ENCODE assay signal across 1 cellular context in the genomic region with DNA sequence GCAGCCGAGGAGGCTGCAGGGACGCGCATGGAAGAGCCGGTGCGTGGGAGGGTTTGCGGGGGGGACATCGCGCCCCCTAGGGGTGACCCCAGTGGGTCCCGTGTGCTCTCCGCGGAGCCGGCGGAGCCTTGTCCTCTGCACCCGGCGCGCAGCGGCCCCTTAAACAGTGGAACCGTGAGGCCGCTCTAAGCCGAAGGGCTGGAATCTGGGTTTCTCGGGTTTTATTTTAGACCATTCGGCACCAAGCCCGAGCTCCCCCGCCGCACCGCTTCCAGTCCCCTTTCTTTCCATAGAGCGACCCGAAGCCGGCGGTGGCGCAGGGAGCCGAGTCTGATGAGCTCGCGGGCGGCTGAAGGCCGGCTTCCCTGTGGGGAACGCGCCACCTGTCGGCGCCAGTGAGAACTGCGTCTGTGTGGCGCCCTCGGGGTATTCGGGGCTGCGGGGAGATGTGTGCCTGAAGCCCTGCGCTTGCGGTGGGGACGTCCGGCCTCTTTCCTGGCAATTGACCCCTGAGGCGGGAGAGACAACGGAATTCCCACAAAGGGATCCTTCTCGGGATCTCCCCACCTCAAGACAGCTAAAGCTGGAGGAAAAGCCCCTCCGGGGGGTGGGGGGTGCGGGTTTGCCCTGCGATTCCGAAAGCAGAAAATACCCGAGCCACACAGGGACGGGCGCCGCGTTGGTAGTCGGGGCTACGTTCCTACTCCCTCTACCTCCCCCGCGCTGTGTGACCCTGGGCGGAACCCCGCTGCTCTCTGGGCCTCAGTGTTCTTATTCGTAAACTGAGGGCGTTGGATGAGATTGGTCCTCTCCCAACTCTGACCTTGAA.
TF ChIP-seq lines count a peak whose summit lies in the region.

No MANE protein-coding gene starts in this region.

TF ChIP-seq in endothelial cell of umbilical vein, 7 proteins besides CTCF, POLR2A, EP300 and RAD21 (continued from another document):
- TF ChIP-seq, protein P1, sequence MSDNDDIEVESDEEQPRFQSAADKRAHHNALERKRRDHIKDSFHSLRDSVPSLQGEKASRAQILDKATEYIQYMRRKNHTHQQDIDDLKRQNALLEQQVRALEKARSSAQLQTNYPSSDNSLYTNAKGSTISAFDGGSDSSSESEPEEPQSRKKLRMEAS (IDR thresholded peaks at IDR 0.05; ENCODE audit: insufficient read depth, insufficient read length), result no peak
- no peak for TF ChIP-seq JUN (IDR thresholded peaks at IDR 0.05; ENCODE audit: borderline replicate concordance, insufficient read depth, insufficient read length, low read depth)
- no peak for TF ChIP-seq EZH2 (IDR thresholded peaks at IDR 0.05; ENCODE audit: borderline replicate concordance, low read depth, low read length, severe bottlenecking)
- no peak for TF ChIP-seq POLR2AphosphoS5 (IDR thresholded peaks at IDR 0.05; ENCODE audit: insufficient read depth, low read depth, low read length)
- no peak for TF ChIP-seq FOS (IDR thresholded peaks at IDR 0.05; ENCODE audit: borderline replicate concordance, insufficient read depth, low read length)
